Comparison of ENCODE assay signal across 10 cellular contexts in genomic region chrX:39953879-39954278, GRCh38.
DNase-seq lines count a peak whose midpoint lies in the region; ATAC-seq, FAIRE-seq and TF ChIP-seq lines count a peak whose summit lies in the region.
"Had no signal": no experiment of that assay in that cellular context is flagged by ENCODE, and none has a peak within 500 bp of the region (broad histone marks: within the 10 kb centered on the region; RNA-seq: fewer than 3 reads in every experiment).

No MANE protein-coding gene starts in this region.

- no peaks in the 10 kb centered on the region for H3K27me3 ChIP-seq in Peyer's patch
- H3K27me3 ChIP-seq: suprapubic skin had no signal

- H3K4me3 ChIP-seq in Peyer's patch (no peak overlapping the region), fibroblast of mammary gland (ENCODE audit: control insufficient read depth, low read depth, low read length) (no peak overlapping the region)
- H3K4me3 ChIP-seq: suprapubic skin had no signal

- H3K9me3 ChIP-seq in Peyer's patch = no peaks in the 10 kb centered on the region
- H3K9me3 ChIP-seq: suprapubic skin had no signal

- no peak for ATAC-seq in GM18520 (IDR thresholded peaks at IDR 0.05; ENCODE audit: unreplicated experiment)

- no peak for FAIRE-seq in GM12891 (lab: Jason Lieb, UNC)

- TF ChIP-seq CTCF in Peyer's patch (IDR thresholded peaks at IDR 0.05) (no peak), fibroblast of mammary gland (conservative IDR thresholded peaks at IDR 0.05; ENCODE audit: control insufficient read depth, insufficient read depth, low read depth, low read length) (no peak)

- H3K27ac ChIP-seq in Peyer's patch = peak overlapping the region in 2 of 4 donors; percentile 8 to 14
- H3K27ac ChIP-seq: suprapubic skin had no signal

- TF ChIP-seq POLR2A in Peyer's patch (IDR thresholded peaks at IDR 0.05) = peak in 1 of 2 donors; percentile 18
- no peak for TF ChIP-seq POLR2A in GM12891 (IDR thresholded peaks at IDR 0.05; ENCODE audit: low read depth, low read length)

- peak; percentile 48 for DNase-seq in HCEC 1CT
- peak in 2 of 3 donors; percentile 82 to 86 for DNase-seq in Peyer's patch
- peak; percentile 30 for DNase-seq in fibroblast of mammary gland (ENCODE audit: low read depth)
- peak; percentile 83 for DNase-seq in renal cortical epithelial cell (ENCODE audit: low read depth)
- no peak for DNase-seq in GM12891 (ENCODE audit: insufficient read length, low spot score)
- DNase-seq in stimulated activated CD4-positive, alpha-beta T cell treated with anti-CD3 and anti-CD28 coated beads, Interleukin-2, amount 100 ng/mL, for 48 hours = no peak
- no peak for DNase-seq in activated CD4-positive, alpha-beta T cell treated with anti-CD3 and anti-CD28 coated beads, Interleukin-2, amount 50 U/mL, for 4 hours
- DNase-seq: NCI-H1930 had no signal

- H3K4me1 ChIP-seq in Peyer's patch = no peaks in the 10 kb centered on the region
- H3K4me1 ChIP-seq: suprapubic skin had no signal

- H3K36me3 ChIP-seq in Peyer's patch = no peaks in the 10 kb centered on the region
- H3K36me3 ChIP-seq: suprapubic skin had no signal

TF ChIP-seq in GM12891, 5 proteins besides CTCF, POLR2A, EP300 and RAD21:
- TF ChIP-seq SPI1 (IDR thresholded peaks at IDR 0.05; ENCODE audit: low read depth, low read length) (no peak), POU2F2 (IDR thresholded peaks at IDR 0.05; ENCODE audit: low read depth, low read length) (no peak), POLR2AphosphoS5 (IDR thresholded peaks at IDR 0.05; ENCODE audit: low read depth, low read length) (no peak), PAX5 (IDR thresholded peaks at IDR 0.05; ENCODE audit: insufficient read depth, low read length, severe bottlenecking) (no peak), TAF1 (IDR thresholded peaks at IDR 0.05; ENCODE audit: low read depth, low read length) (no peak)

Comparison
In these comparisons a context has a peak if more than half of its experiments do, and no peak if none do; other contexts are left out.
1. DNase-seq: peak in HCEC 1CT (single experiment), Peyer's patch (2 of 3), fibroblast of mammary gland (single experiment) and renal cortical epithelial cell (single experiment); none in GM12891 (single experiment), stimulated activated CD4-positive, alpha-beta T cell treated with anti-CD3 and anti-CD28 coated beads, Interleukin-2, amount 100 ng/mL, for 48 hours (0 of 2) and activated CD4-positive, alpha-beta T cell treated with anti-CD3 and anti-CD28 coated beads, Interleukin-2, amount 50 U/mL, for 4 hours (0 of 2).